1 cellular context compared by ENCODE assay signal in the genomic region with DNA sequence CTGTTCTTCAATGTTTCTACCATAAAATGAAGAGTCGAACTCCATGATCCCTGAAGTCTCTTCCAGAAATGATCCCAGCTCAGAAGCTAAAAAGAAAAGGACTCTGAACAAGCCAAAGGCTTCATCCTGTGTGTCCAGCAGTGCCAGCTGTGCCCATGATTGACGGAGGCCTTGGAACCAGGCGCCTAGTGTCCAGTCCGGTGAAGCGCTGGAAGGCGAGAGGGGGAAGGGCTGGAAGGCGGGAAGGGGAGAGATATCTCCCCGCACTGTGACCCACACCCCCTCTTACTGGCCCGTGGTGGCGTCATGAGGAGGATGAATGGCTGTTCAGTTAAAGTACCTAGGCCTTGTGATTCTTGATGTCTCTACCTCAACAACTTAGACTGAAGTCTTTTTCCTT.
TF ChIP-seq lines count a peak whose summit lies in the region.

No MANE protein-coding gene starts in this region.

TF ChIP-seq in K562, 482 proteins besides CTCF, POLR2A, EP300 and RAD21 (continued from another document):
- no peak for TF ChIP-seq JUN (IDR thresholded peaks at IDR 0.05; ENCODE audit: borderline replicate concordance, low read depth, low read length)
- TF ChIP-seq JUN (CRISPR knock-in tag; IDR thresholded peaks at IDR 0.05; ENCODE audit: borderline replicate concordance): no peak
- TF ChIP-seq, protein P1, sequence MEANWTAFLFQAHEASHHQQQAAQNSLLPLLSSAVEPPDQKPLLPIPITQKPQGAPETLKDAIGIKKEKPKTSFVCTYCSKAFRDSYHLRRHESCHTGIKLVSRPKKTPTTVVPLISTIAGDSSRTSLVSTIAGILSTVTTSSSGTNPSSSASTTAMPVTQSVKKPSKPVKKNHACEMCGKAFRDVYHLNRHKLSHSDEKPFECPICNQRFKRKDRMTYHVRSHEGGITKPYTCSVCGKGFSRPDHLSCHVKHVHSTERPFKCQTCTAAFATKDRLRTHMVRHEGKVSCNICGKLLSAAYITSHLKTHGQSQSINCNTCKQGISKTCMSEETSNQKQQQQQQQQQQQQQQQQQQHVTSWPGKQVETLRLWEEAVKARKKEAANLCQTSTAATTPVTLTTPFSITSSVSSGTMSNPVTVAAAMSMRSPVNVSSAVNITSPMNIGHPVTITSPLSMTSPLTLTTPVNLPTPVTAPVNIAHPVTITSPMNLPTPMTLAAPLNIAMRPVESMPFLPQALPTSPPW (CRISPR knock-in tag; IDR thresholded peaks at IDR 0.05): peak; percentile 28; the same call in 1 of the 2 replicates
- no peak for TF ChIP-seq ARHGAP35 (IDR thresholded peaks at IDR 0.05; ENCODE audit: partially characterized antibody)
- TF ChIP-seq CREM (IDR thresholded peaks at IDR 0.05; ENCODE audit: low read depth): 0 out of 2 replicates have a peak, but pooled peaks have one; percentile 11
- TF ChIP-seq MCM2 (IDR thresholded peaks at IDR 0.05; ENCODE audit: low read depth): no peak
- TF ChIP-seq CXXC5 (CRISPR knock-in tag; IDR thresholded peaks at IDR 0.05): no peak
- TF ChIP-seq TRIM24 (IDR thresholded peaks at IDR 0.05): 0 out of 4 replicates have a peak, but pooled peaks of 1 of the 2 experiments have one; percentile 23
